In genomic region chr9:98970532-98971041, GRCh38 we compare ENCODE assay signal across 21 cellular contexts. TPM values are rescaled to one million over a fixed set of nuclear protein-coding genes. Genes with fewer than 3 reads are reported as not detected.
A peak's percentile ranks its signal among the peaks of the same experiment; 100 is the strongest.
DNase-seq lines count a peak whose midpoint lies in the region; ATAC-seq and TF ChIP-seq lines count a peak whose summit lies in the region.
"Had no signal": no experiment of that assay in that cellular context is flagged by ENCODE, and none has a peak within 500 bp of the region (broad histone marks: within the 10 kb centered on the region; RNA-seq: fewer than 3 reads in every experiment).

No MANE protein-coding gene starts in this region.

- peak overlapping the region; percentile 83 for H2BK120ac ChIP-seq in IMR-90 (ENCODE audit: low read depth, low read length)

- dilution Hi-C loops in IMR-90 (cut with HindIII; ENCODE audit: low sequenced_read_pairs, unreplicated experiment) = no loop called here

- intact Hi-C loops in IMR-90 (cut with micrococcal nuclease) (no loop called here), colonic mucosa (cut with DNase I) (no loop called here)

- H3K56ac ChIP-seq in IMR-90 (ENCODE audit: extremely low read depth, insufficient read depth, low read length) = no peak overlapping the region

- H3K4me2 ChIP-seq in IMR-90 (ENCODE audit: low read depth, low read length) = no peak overlapping the region

- no peaks in the 10 kb centered on the region; the same call in 1 of the 2 replicates for H3K9me3 ChIP-seq in IMR-90 (ENCODE audit: control insufficient read depth, insufficient read depth, low read length)
- H3K9me3 ChIP-seq in stomach smooth muscle (ENCODE audit: control insufficient read depth in 2 of 2, low read length in 2 of 2) = no peaks in the 10 kb centered on the region
- no peaks in the 10 kb centered on the region for H3K9me3 ChIP-seq in colonic mucosa

- peak overlapping the region; percentile 45 for H3K18ac ChIP-seq in IMR-90 (ENCODE audit: low read depth, low read length)

- peak overlapping the region; percentile 17 for H4K5ac ChIP-seq in IMR-90 (ENCODE audit: low read depth, low read length)

- H4K8ac ChIP-seq in IMR-90 (ENCODE audit: low read depth in 2 of 2, low read length in 2 of 2) = peak overlapping the region; percentile 81 to 94

- peak overlapping the region; percentile 37 for H2AK9ac ChIP-seq in IMR-90 (replicated peaks; ENCODE audit: low read depth, low read length, poor library complexity)

- H4K20me1 ChIP-seq in IMR-90 (ENCODE audit: insufficient read depth, low read length) = no peaks in the 10 kb centered on the region

- CTCF ChIA-PET in IMR-90 (lab: Yijun Ruan, JAX) = interaction anchor here (1.1 kb wide), 1 partner anchor 28 kb away, joined by 3 read pairs; no protein-coding TSS in a partner anchor

- peaks cover 8% of the 10 kb centered on the region; the same call in 1 of the 2 replicates for H3K36me3 ChIP-seq in IMR-90 (ENCODE audit: control insufficient read depth, insufficient read depth, low read length)
- no peaks in the 10 kb centered on the region for H3K36me3 ChIP-seq in stomach smooth muscle (ENCODE audit: control insufficient read depth in 2 of 2, insufficient read depth in 2 of 2, low read length in 2 of 2)
- H3K36me3 ChIP-seq in colonic mucosa = no peaks in the 10 kb centered on the region

- H3K4me3 ChIP-seq in IMR-90 (ENCODE audit: insufficient read depth, low read depth, low read length) (no peak overlapping the region), stomach smooth muscle (ENCODE audit: low read length in 2 of 2) (peak overlapping the region in 1 of 2 donors; percentile 49), colonic mucosa (no peak overlapping the region)
- H3K4me3 ChIP-seq: GM12878 had no signal

- WGBS in IMR-90 (ENCODE audit: extremely low coverage in 2 of 2, insufficient read length in 1 of 2), 2 experiments = 76 to 100% methylated on average over 3 to 4 of the region's 7 CpGs

- peak overlapping the region; percentile 93 for H3K4ac ChIP-seq in IMR-90 (ENCODE audit: low read depth, low read length)

- no peaks in the 10 kb centered on the region for H3K27me3 ChIP-seq in IMR-90 (ENCODE audit: control insufficient read depth, insufficient read depth, low read length)
- no peaks in the 10 kb centered on the region for H3K27me3 ChIP-seq in layer of hippocampus (ENCODE audit: control insufficient read depth, insufficient read depth, low read length)
- H3K27me3 ChIP-seq in stomach smooth muscle (ENCODE audit: control insufficient read depth in 1 of 2, insufficient read depth in 2 of 2, low read length in 2 of 2) = no peaks in the 10 kb centered on the region
- H3K27me3 ChIP-seq in colonic mucosa = no peaks in the 10 kb centered on the region

- H2BK5ac ChIP-seq in IMR-90 (ENCODE audit: low read depth, low read length, poor library complexity, severe bottlenecking) = peak overlapping the region; percentile 61

- in situ Hi-C loops in IMR-90 (cut with MboI; ENCODE audit: low sequenced_read_pairs) = no loop called here

- ATAC-seq in IMR-90 (ENCODE audit: low read depth) (peak; percentile 10), HG03095 (IDR thresholded peaks at IDR 0.05; ENCODE audit: unreplicated experiment) (no peak)
- ATAC-seq: GM12878 had no signal

- H3K27ac ChIP-seq in IMR-90 (ENCODE audit: insufficient read depth, low read length) = peak overlapping the region; percentile 62
- peak overlapping the region; percentile 63 for H3K27ac ChIP-seq in angular gyrus (ENCODE audit: low read depth, low read length)
- H3K27ac ChIP-seq in layer of hippocampus (ENCODE audit: low read depth, low read length) = peak overlapping the region; percentile 82
- H3K27ac ChIP-seq in stomach smooth muscle (ENCODE audit: low read length) = peak overlapping the region; percentile 81
- H3K27ac ChIP-seq in colonic mucosa = no peak overlapping the region

- H2BK20ac ChIP-seq in IMR-90 (ENCODE audit: low read depth, low read length) = peak overlapping the region; percentile 96

- H2AK5ac ChIP-seq in IMR-90 (ENCODE audit: low read depth, low read length) = peak overlapping the region; percentile 95

- H3K23ac ChIP-seq in IMR-90 (ENCODE audit: low read depth, low read length) = peak overlapping the region; percentile 33

- H3K9ac ChIP-seq in IMR-90 (ENCODE audit: low read depth, low read length) = no peak overlapping the region
- H3K9ac ChIP-seq in stomach smooth muscle (ENCODE audit: low read length in 2 of 2) = peak overlapping the region in 1 of 2 donors; percentile 51
- no peak overlapping the region for H3K9ac ChIP-seq in colonic mucosa (ENCODE audit: low read depth in 2 of 2, low read length in 2 of 2)

- TF ChIP-seq CTCF in IMR-90 (conservative IDR thresholded peaks at IDR 0.05; ENCODE audit: low read depth, low read length) (no peak), colonic mucosa (IDR thresholded peaks at IDR 0.05) (no peak)

- DNase-seq in IMR-90 = peak; percentile 55
- no peak for DNase-seq in MV-4-11 (lab: John Stamatoyannopoulos, UW)
- DNase-seq in colonic mucosa = no peak
- DNase-seq: activated CD4-positive, alpha-beta T cell treated with anti-CD3 and anti-CD28 coated beads, Interleukin-2, amount 10 ng/mL, durations not matched to agents 24 days and 14 days; activated naive CD8-positive, alpha-beta T cell treated with anti-CD3 and anti-CD28 coated beads, Interleukin-2, amount 10 ng/mL, durations not matched to agents 7 days and 5 days; CD4-positive, alpha-beta T cell; DMS 273 treated with DMSO at 0.1 percent for 48 hours; kidney; MM.1S; NCI-H1694; NCI-H748 treated with DMSO at 0.1 percent for 48 hours; stimulated activated CD4-positive, alpha-beta T cell treated with anti-CD3 and anti-CD28 coated beads, Interleukin-4, amount 100 ng/mL, for 1 hour had no signal

- no peak for TF ChIP-seq RAD21 in IMR-90 (IDR thresholded peaks at IDR 0.05; ENCODE audit: low read length)

- peak overlapping the region; percentile 84 for H3K14ac ChIP-seq in IMR-90 (replicated peaks; ENCODE audit: low read depth, low read length)

- H2BK15ac ChIP-seq in IMR-90 (ENCODE audit: low read depth, low read length) = peak overlapping the region; percentile 88

- TF ChIP-seq POLR2A in IMR-90 (IDR thresholded peaks at IDR 0.05; ENCODE audit: low read depth, low read length) = no peak

- H4K91ac ChIP-seq in IMR-90 (ENCODE audit: insufficient read depth, low read depth, low read length) = peak overlapping the region; percentile 99

- BruUV-seq in IMR-90 (replicated peaks; lab: Mats Ljungman, UMichigan) = no TSS peak

- POLR2A ChIA-PET in IMR-90 (lab: Charles Lee; ENCODE audit: unreplicated experiment) = no interaction called here

- peaks cover 3 to 42% of the 10 kb centered on the region in 2 experiments; a peak in 3 of 4 replicates for H3K79me1 ChIP-seq in IMR-90 (ENCODE audit: low read depth in 1 of 2, low read length in 2 of 2)

- peak overlapping the region; percentile 83 for H2AFZ ChIP-seq in IMR-90 (replicated peaks; ENCODE audit: low read length, poor library complexity)

- H3K4me1 ChIP-seq in IMR-90 (ENCODE audit: control insufficient read depth, insufficient read depth, low read length) (peaks cover 20% of the 10 kb centered on the region), stomach smooth muscle (ENCODE audit: control insufficient read depth, insufficient read depth, low read length) (peaks cover 95% of the 10 kb centered on the region), colonic mucosa (peaks cover 3% of the 10 kb centered on the region)

- peaks cover 18% of the 10 kb centered on the region for H3K9me1 ChIP-seq in IMR-90 (ENCODE audit: insufficient read depth, low read length)

TF ChIP-seq in IMR-90, 13 proteins besides CTCF, POLR2A, EP300 and RAD21:
- TF ChIP-seq SMC3 (IDR thresholded peaks at IDR 0.05; ENCODE audit: low read depth, low read length) (no peak), MAFK (IDR thresholded peaks at IDR 0.05; ENCODE audit: low read depth, low read length) (no peak), CEBPB (IDR thresholded peaks at IDR 0.05; ENCODE audit: low read depth, low read length) (no peak), MAZ (IDR thresholded peaks at IDR 0.05; ENCODE audit: borderline replicate concordance, low read depth, low read length) (no peak), RFX5 (IDR thresholded peaks at IDR 0.05; ENCODE audit: low read depth, low read length) (no peak), MXI1 (IDR thresholded peaks at IDR 0.05; ENCODE audit: borderline replicate concordance, low read depth, low read length) (no peak), USF2 (IDR thresholded peaks at IDR 0.05; ENCODE audit: low read depth, low read length) (no peak), FOS (IDR thresholded peaks at IDR 0.05; ENCODE audit: low read depth, low read length) (no peak), RCOR1 (IDR thresholded peaks at IDR 0.05; ENCODE audit: insufficient replicate concordance, low read length) (no peak), CHD1 (IDR thresholded peaks at IDR 0.05; ENCODE audit: low read depth, low read length) (no peak), NFE2L2 (IDR thresholded peaks at IDR 0.05; ENCODE audit: low read depth, low read length) (no peak), BHLHE40 (IDR thresholded peaks at IDR 0.05; ENCODE audit: low read depth, low read length) (no peak)
- TF ChIP-seq, protein P1, sequence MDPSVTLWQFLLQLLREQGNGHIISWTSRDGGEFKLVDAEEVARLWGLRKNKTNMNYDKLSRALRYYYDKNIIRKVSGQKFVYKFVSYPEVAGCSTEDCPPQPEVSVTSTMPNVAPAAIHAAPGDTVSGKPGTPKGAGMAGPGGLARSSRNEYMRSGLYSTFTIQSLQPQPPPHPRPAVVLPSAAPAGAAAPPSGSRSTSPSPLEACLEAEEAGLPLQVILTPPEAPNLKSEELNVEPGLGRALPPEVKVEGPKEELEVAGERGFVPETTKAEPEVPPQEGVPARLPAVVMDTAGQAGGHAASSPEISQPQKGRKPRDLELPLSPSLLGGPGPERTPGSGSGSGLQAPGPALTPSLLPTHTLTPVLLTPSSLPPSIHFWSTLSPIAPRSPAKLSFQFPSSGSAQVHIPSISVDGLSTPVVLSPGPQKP (IDR thresholded peaks at IDR 0.05; ENCODE audit: borderline replicate concordance, low read depth, low read length) = no peak

RNA-seq across cellular contexts. Expression of gene COL15A1, which starts 26.9 kb away (rescaled TPM):
- total RNA-seq in IMR-90 (2012; rRNA removed) (1.9 and 2.2 TPM in 2 replicates), colonic mucosa (10 to 100 TPM in 1 of 2 donors, 1 to 10 TPM in 1; 6.0 to 16.0 TPM)
- polyA plus RNA-seq in IMR-90 (2012; rRNA removed) = 3.1 and 3.7 TPM in 2 replicates
- polyA plus RNA-seq in IMR-90 (2012; cell fraction: cytosol; rRNA removed) = 1.9 and 4.0 TPM in 2 replicates
- 4.3 and 4.6 TPM in 2 replicates for polyA plus RNA-seq in IMR-90 (2012; cell fraction: nucleus; rRNA removed; ENCODE audit: low replicate concordance)
- total RNA-seq: activated T-helper 2 cell treated with anti-CD3 and anti-CD28 coated beads, Interferon-gamma antibody, Interleukin-2, Interleukin-4, amounts not matched to agents 10 μg/mL and 5 μg/mL and 100 μg/mL, durations not matched to agents 14 hours and 24 hours and 36 hours; CD4-positive, alpha-beta T cell; endothelial cell of umbilical vein; OCI-LY7; progenitor cell of endocrine pancreas had no signal
- polyA plus RNA-seq: endothelial cell of umbilical vein had no signal
